ENCODE assay signal across 9 cellular contexts in genomic region chr1:31815752-31816484, GRCh38. TPM values are rescaled to one million over a fixed set of nuclear protein-coding genes. Genes with fewer than 3 reads are reported as not detected.
DNase-seq lines count a peak whose midpoint lies in the region; ATAC-seq, FAIRE-seq and TF ChIP-seq lines count a peak whose summit lies in the region.
"Had no signal": no experiment of that assay in that cellular context is flagged by ENCODE, and none has a peak within 500 bp of the region (broad histone marks: within the 10 kb centered on the region; RNA-seq: fewer than 3 reads in every experiment).

Gene SPOCD1, minus strand, starts transcription at chr1:31816022. Its CDS starts 689 bp downstream, at chr1:31815333.

- H3K9me3 ChIP-seq in HUES48 (ENCODE audit: control insufficient read depth, insufficient read depth, low read length) (no peaks in the 10 kb centered on the region), SJCRH30 (replicated peaks) (0 out of 2 replicates have a peak, but pooled peaks cover 3% of the 10 kb centered on the region)

- ATAC-seq in GM19324 (IDR thresholded peaks at IDR 0.05; ENCODE audit: low FRiP score, unreplicated experiment), result no peak

- H3K9ac ChIP-seq in HUES48 (ENCODE audit: low read depth, low read length), result peak within 1 kb of the TSS; percentile 43; the same call in 1 of the 2 replicates

- peaks cover 2% of the 10 kb centered on the region for H3K27me3 Mint-ChIP-seq in progenitor cell of endocrine pancreas

- H3K36me3 ChIP-seq in HUES48 (ENCODE audit: control insufficient read depth, insufficient read depth, low read length), result no peaks in the 10 kb centered on the region
- H3K36me3 ChIP-seq in SJCRH30, result no peaks in the 10 kb centered on the region

- H3K27me3 ChIP-seq in HUES48 (ENCODE audit: control insufficient read depth, insufficient read depth, low read length) (no peaks in the 10 kb centered on the region), SJCRH30 (no peaks in the 10 kb centered on the region)

- H3K4me3 Mint-ChIP-seq in progenitor cell of endocrine pancreas (ENCODE audit: low read depth), result peak within 1 kb of the TSS; percentile 58
- H3K4me3 Mint-ChIP-seq: T-helper 1 cell treated with Interleukin-12 subunit alpha and Interleukin-12 subunit beta and Interleukin-4 antibody, amounts not matched to agents 30 μg/mL and 1 μg/mL, for 36 hours had no signal

- no peaks in the 10 kb centered on the region for H3K9me3 Mint-ChIP-seq in progenitor cell of endocrine pancreas (ENCODE audit: low read depth)
- H3K9me3 Mint-ChIP-seq: T-helper 1 cell treated with Interleukin-12 subunit alpha and Interleukin-12 subunit beta and Interleukin-4 antibody, amounts not matched to agents 30 μg/mL and 1 μg/mL, for 36 hours had no signal

- no peaks in the 10 kb centered on the region for H3K36me3 Mint-ChIP-seq in progenitor cell of endocrine pancreas (ENCODE audit: insufficient read depth)

- peak within 1 kb of the TSS; percentile 65 for H3K4me3 ChIP-seq in HUES48 (ENCODE audit: low read depth, low read length)
- no peak within 1 kb of the TSS for H3K4me3 ChIP-seq in SJCRH30

- H3K27ac ChIP-seq in HUES48 (ENCODE audit: low read depth, low read length) (no peak within 1 kb of the TSS), SJCRH30 (no peak within 1 kb of the TSS)

- H3K27ac Mint-ChIP-seq in progenitor cell of endocrine pancreas, result no peak within 1 kb of the TSS
- H3K27ac Mint-ChIP-seq: T-helper 1 cell treated with Interleukin-12 subunit alpha and Interleukin-12 subunit beta and Interleukin-4 antibody, amounts not matched to agents 30 μg/mL and 1 μg/mL, for 36 hours had no signal

- no peaks in the 10 kb centered on the region for H3K4me1 Mint-ChIP-seq in progenitor cell of endocrine pancreas (ENCODE audit: low read depth)

- DNase-seq in CMK (ENCODE audit: low read depth) (peak; percentile 71), SJCRH30 (peak; percentile 76 to 77), activated gamma-delta T cell treated with Interleukin-2 at 50 U/mL for 16 hours (peak; percentile 83), glomerular visceral epithelial cell (ENCODE audit: extremely low spot score) (peak; percentile 76), progenitor cell of endocrine pancreas (ENCODE audit: low spot score, unreplicated experiment) (peak; percentile 57), urothelium cell line (ENCODE audit: low spot score) (peak; percentile 92)

- TF ChIP-seq CTCF in progenitor cell of endocrine pancreas (IDR thresholded peaks at IDR 0.05; ENCODE audit: unreplicated experiment), result peak; percentile 79

- FAIRE-seq in urothelium cell line (lab: Jason Lieb, UNC), result no peak

- H3K4me1 ChIP-seq in HUES48 (ENCODE audit: control insufficient read depth, insufficient read depth, low read length) (no peaks in the 10 kb centered on the region; the same call in 1 of the 2 replicates), SJCRH30 (no peaks in the 10 kb centered on the region)

RNA-seq across cellular contexts. Expression of gene SPOCD1, which starts in this region (rescaled TPM):
- total RNA-seq in SJCRH30 (2014; rRNA removed; shearing (Covaris generic)), result 0.05 and 0.16 TPM in 2 replicates
- 0.36 and 0.91 TPM in 2 replicates for total RNA-seq in progenitor cell of endocrine pancreas

Comparison
In these comparisons a context has a peak if more than half of its experiments do, and no peak if none do; other contexts are left out.
1. Peak in DNase-seq in SJCRH30; RNA of the gene not detected or under 1 TPM.
2. Peak in DNase-seq in progenitor cell of endocrine pancreas; RNA of the gene not detected or under 1 TPM.